18 cellular contexts compared by ENCODE assay signal in genomic region chr2:212791579-212791978, GRCh38.
"Had no signal": no experiment of that assay in that cellular context is flagged by ENCODE, and none has a peak within 500 bp of the region (broad histone marks: within the 10 kb centered on the region; RNA-seq: fewer than 3 reads in every experiment).

No MANE protein-coding gene starts in this region.

- H3K36me3 ChIP-seq: MG63 had no signal

- H3K27ac ChIP-seq: RWPE1 had no signal

- DNase-seq: Karpas-422, KG1, MG63, NCI-H1092, NCI-H1105 treated with DMSO at 0.1 percent for 48 hours, NCI-H1417 treated with DMSO at 0.1 percent for 48 hours, NCI-H146, NCI-H1694 treated with DMSO at 0.1 percent for 48 hours, NCI-H1930, NCI-H2081, NCI-H2107, NCI-H2227 treated with DMSO at 0.1 percent for 48 hours, NCI-H524, NCI-H526 treated with DMSO at 0.1 percent for 48 hours, NCI-H774, SHP77, SK-N-SH had no signal

- H3K4me3 ChIP-seq: MG63 had no signal

- H3K27me3 ChIP-seq: MG63 had no signal

- H3K4me2 ChIP-seq: SK-N-SH had no signal

- H3K9me3 ChIP-seq: SK-N-SH had no signal

- H3K9ac ChIP-seq: SK-N-SH had no signal
